Comparison of ENCODE assay signal across 11 cellular contexts in genomic region chr9:104092192-104092591, GRCh38. TPM values are rescaled to one million over a fixed set of nuclear protein-coding genes. Genes with fewer than 3 reads are reported as not detected.
DNase-seq lines count a peak whose midpoint lies in the region; ATAC-seq and TF ChIP-seq lines count a peak whose summit lies in the region.
"Had no signal": no experiment of that assay in that cellular context is flagged by ENCODE, and none has a peak within 500 bp of the region (broad histone marks: within the 10 kb centered on the region; RNA-seq: fewer than 3 reads in every experiment).

No MANE protein-coding gene starts in this region.

- no peaks in the 10 kb centered on the region for H3F3A ChIP-seq in PC-3 (ENCODE audit: low read length, unreplicated experiment)

- DNase-seq in MCF 10A (ENCODE audit: unreplicated experiment) (no peak), breast epithelium (ENCODE audit: low spot score in 2 of 2) (no peak), PC-3 (no peak), transverse colon (no peak), EL (no peak), NCI-H2107 treated with DMSO at 0.1 percent for 48 hours (lab: John Stamatoyannopoulos, UW; ENCODE audit: unreplicated experiment) (no peak)
- DNase-seq: activated CD8-positive, alpha-beta memory T cell treated with anti-CD3 and anti-CD28 coated beads for 24 hours; stimulated activated naive B cell treated with anti-CD40 and anti-IgM and Interleukin-4, amounts not matched to agents 10 μg/mL and 1 μg/mL and 100 μg/mL, for 72 hours had no signal

- H3K4me2 ChIP-seq in PC-3 (ENCODE audit: low read length) = peak overlapping the region; percentile 85; the same call in 1 of the 2 replicates

- H3K4me3 ChIP-seq in breast epithelium (no peak overlapping the region), PC-3 (ENCODE audit: low read length) (no peak overlapping the region), iPS-15b (ENCODE audit: low read depth, low read length) (peak overlapping the region; percentile 74), transverse colon (no peak overlapping the region)

- H3K9ac ChIP-seq in PC-3 (ENCODE audit: low read length) = no peak overlapping the region
- H3K9ac ChIP-seq in iPS-15b (ENCODE audit: low read depth, low read length) = no peak overlapping the region

- no peaks in the 10 kb centered on the region for H3K9me3 ChIP-seq in breast epithelium
- H3K9me3 ChIP-seq in PC-3 (ENCODE audit: low read length) = no peaks in the 10 kb centered on the region
- H3K9me3 ChIP-seq in iPS-15b (ENCODE audit: control insufficient read depth, insufficient read depth, low read length) = no peaks in the 10 kb centered on the region
- H3K9me3 ChIP-seq in transverse colon = no peaks in the 10 kb centered on the region

- peaks cover 8% of the 10 kb centered on the region for H3K9me3 Mint-ChIP-seq in MCF 10A (ENCODE audit: unreplicated experiment)
- H3K9me3 Mint-ChIP-seq: stimulated activated naive B cell treated with anti-CD40 and anti-IgM and Interleukin-4, amounts not matched to agents 10 μg/mL and 1 μg/mL and 100 μg/mL, for 72 hours had no signal

- peak overlapping the region; percentile 82 for H3K4me3 Mint-ChIP-seq in MCF 10A (ENCODE audit: unreplicated experiment)

- CTCF ChIA-PET in MCF 10A (lab: Yijun Ruan, JAX) = interaction anchor here (0.8 to 1.4 kb wide), 2 partner anchors 9 to 13 kb away, joined by 4 to 5 read pairs; no protein-coding TSS in a partner anchor
- CTCF ChIA-PET in PC-3 (lab: Charles Lee) = no interaction called here

- H3K27ac ChIP-seq in breast epithelium = no peak overlapping the region
- no peak overlapping the region for H3K27ac ChIP-seq in PC-3 (ENCODE audit: low read length)
- H3K27ac ChIP-seq in transverse colon = peak overlapping the region; percentile 88 to 92 (median 91)
- H3K27ac ChIP-seq: C4-2B had no signal

- no peaks in the 10 kb centered on the region for H3K36me3 Mint-ChIP-seq in MCF 10A (ENCODE audit: insufficient read depth, unreplicated experiment)

- in situ Hi-C loops in transverse colon (cut with MboI; ENCODE audit: low pct_ligation_motif_present in 1 of 4, low pct_unique_long_range_greater_than_20kb in 1 of 4, low sequenced_read_pairs in 3 of 4) = no loop called here

- H3K4me1 ChIP-seq in breast epithelium (no peaks in the 10 kb centered on the region), PC-3 (ENCODE audit: insufficient read depth, low read length) (peaks cover 30% of the 10 kb centered on the region), iPS-15b (ENCODE audit: control insufficient read depth, insufficient read depth, low read length) (peaks cover 17% of the 10 kb centered on the region), transverse colon (peaks cover 24 to 45% (median 31%) of the 10 kb centered on the region in 4 donors)

- peaks cover 38% of the 10 kb centered on the region for H3K4me1 Mint-ChIP-seq in MCF 10A (ENCODE audit: insufficient read depth, unreplicated experiment)

- BruUV-seq in MCF 10A (replicated peaks; lab: Mats Ljungman, UMichigan) = no TSS peak
- BruUV-seq in PC-3 (replicated peaks; lab: Mats Ljungman, UMichigan) = no TSS peak

- TF ChIP-seq EP300 in transverse colon (IDR thresholded peaks at IDR 0.05; ENCODE audit: low read depth) = no peak

- no peaks in the 10 kb centered on the region for H3K36me3 ChIP-seq in breast epithelium
- H3K36me3 ChIP-seq in PC-3 (ENCODE audit: low read depth, low read length) = no peaks in the 10 kb centered on the region
- no peaks in the 10 kb centered on the region for H3K36me3 ChIP-seq in iPS-15b (ENCODE audit: control insufficient read depth, insufficient read depth, low read length)
- H3K36me3 ChIP-seq in transverse colon = no peaks in the 10 kb centered on the region

- H2AFZ ChIP-seq in PC-3 (ENCODE audit: low read length) = no peak overlapping the region

- intact Hi-C loops in MCF 10A (cut with micrococcal nuclease) (loop anchor here (5.0 to 10.0 kb wide), 3 partner anchors 67 to 695 kb away; no protein-coding TSS in a partner anchor), breast epithelium (cut with DNase I; ENCODE audit: low total_unique reads) (no loop called here), PC-3 (cut with micrococcal nuclease) (loop anchor here (5.0 to 10.0 kb wide), 3 partner anchors 247 to 650 kb away; no protein-coding TSS in a partner anchor), transverse colon (cut with DNase I; ENCODE audit: low total_unique reads) (no loop called here)

- TF ChIP-seq POLR2A in breast epithelium (IDR thresholded peaks at IDR 0.05) = no peak
- TF ChIP-seq POLR2A in transverse colon (IDR thresholded peaks at IDR 0.05) = no peak

- no peaks in the 10 kb centered on the region for H4K20me1 ChIP-seq in PC-3 (ENCODE audit: low read length)

- POLR2A ChIA-PET in MCF 10A (lab: Yijun Ruan, JAX) = interaction anchor here (3.5 kb wide), 1 partner anchor 17 kb away, joined by 45 read pairs; no protein-coding TSS in a partner anchor
- POLR2A ChIA-PET in PC-3 (lab: Charles Lee; ENCODE audit: unreplicated experiment) = no interaction called here

- H3K27me3 ChIP-seq in breast epithelium = no peaks in the 10 kb centered on the region
- no peaks in the 10 kb centered on the region for H3K27me3 ChIP-seq in PC-3 (ENCODE audit: low read length)
- H3K27me3 ChIP-seq in iPS-15b (ENCODE audit: control insufficient read depth, insufficient read depth, low read length) = no peaks in the 10 kb centered on the region
- H3K27me3 ChIP-seq in transverse colon = no peaks in the 10 kb centered on the region

- ATAC-seq in PC-3 (no peak), HG02973 (IDR thresholded peaks at IDR 0.05; ENCODE audit: unreplicated experiment) (no peak)
- ATAC-seq: stimulated activated naive B cell treated with anti-CD40 and anti-IgM and Interleukin-4, amounts not matched to agents 10 μg/mL and 1 μg/mL and 100 μg/mL, for 72 hours had no signal

- H3K9me2 ChIP-seq in PC-3 (replicated peaks; ENCODE audit: low read length) = no peaks in the 10 kb centered on the region

- H3K79me2 ChIP-seq in PC-3 (ENCODE audit: low read length) = peaks cover 34% of the 10 kb centered on the region

- H3K27me3 Mint-ChIP-seq in MCF 10A (ENCODE audit: insufficient read depth, unreplicated experiment) = no peaks in the 10 kb centered on the region

- TF ChIP-seq CTCF in MCF 10A (IDR thresholded peaks at IDR 0.05; ENCODE audit: unreplicated experiment) (no peak), breast epithelium (IDR thresholded peaks at IDR 0.05) (no peak), PC-3 (conservative IDR thresholded peaks at IDR 0.05; ENCODE audit: low read depth, low read length) (no peak), transverse colon (IDR thresholded peaks at IDR 0.05) (no peak)

- H3K27ac Mint-ChIP-seq in MCF 10A (ENCODE audit: low read depth, unreplicated experiment) = peak overlapping the region; percentile 99
- H3K27ac Mint-ChIP-seq: stimulated activated naive B cell treated with anti-CD40 and anti-IgM and Interleukin-4, amounts not matched to agents 10 μg/mL and 1 μg/mL and 100 μg/mL, for 72 hours had no signal

- 42 to 80% methylated on average over 2 of the region's 2 CpGs for WGBS in transverse colon (ENCODE audit: low coverage in 1 of 2), 2 donors

RNA-seq across cellular contexts. Expression of gene SMC2, which starts 1.9 kb away (rescaled TPM):
- total RNA-seq in MCF 10A (2022) = 13.7 and 23.1 TPM in 2 replicates
- 10 to 100 TPM in 1 of 3 donors, 1 to 10 TPM in 2; 6.6 to 12.3 (median 9.8) TPM for total RNA-seq in breast epithelium
- total RNA-seq in PC-3 (2014; rRNA removed) = 19.2 and 20.7 TPM in 2 replicates
- total RNA-seq in transverse colon = 10 to 100 TPM in 1 of 4 donors, 1 to 10 TPM in 3; 3.0 to 12.1 (median 5.6) TPM

Comparison
In these comparisons a context has a peak if more than half of its experiments do, and no peak if none do; other contexts are left out.
1. intact Hi-C loops: an anchor here in MCF 10A (5.0 to 10.0 kb wide) and PC-3 (5.0 to 10.0 kb wide); none called in breast epithelium and transverse colon.
2. H3K27ac ChIP-seq: peak in transverse colon (4 of 4); none in breast epithelium (0 of 2) and PC-3 (single experiment).